In the genomic region with DNA sequence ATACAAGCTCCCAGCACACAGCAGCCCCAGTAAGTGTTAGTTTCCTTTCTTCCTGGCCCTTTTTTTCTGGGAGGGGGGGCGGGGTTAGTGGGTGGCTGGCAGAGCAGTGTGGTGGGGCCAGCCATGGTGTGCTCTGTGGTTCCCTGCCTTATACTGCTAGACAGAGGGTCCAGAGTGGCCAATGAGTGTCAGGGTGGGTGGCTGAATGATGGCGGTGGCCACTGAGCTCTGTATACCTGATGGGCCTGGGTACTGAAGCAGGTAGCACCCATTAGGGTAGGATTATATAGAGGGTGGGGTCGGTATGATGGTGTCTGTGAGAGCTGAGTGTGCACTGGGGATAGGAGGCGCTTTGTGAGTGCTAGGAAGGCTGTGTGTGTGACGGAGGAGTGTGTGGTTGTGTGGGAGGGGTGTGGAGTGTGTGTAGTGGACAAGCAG, we compare ENCODE assay signal across 9 cellular contexts. TPM values are rescaled to one million over a fixed set of nuclear protein-coding genes. Genes with fewer than 3 reads are reported as not detected.
DNase-seq lines count a peak whose midpoint lies in the region; ATAC-seq and TF ChIP-seq lines count a peak whose summit lies in the region.
"Had no signal": no experiment of that assay in that cellular context is flagged by ENCODE, and none has a peak within 500 bp of the region (broad histone marks: within the 10 kb centered on the region; RNA-seq: fewer than 3 reads in every experiment).

No MANE protein-coding gene starts in this region.

- peak overlapping the region; percentile 35 to 74; a peak in 2 of 5 replicates for H3K4me3 Mint-ChIP-seq in H9
- H3K4me3 Mint-ChIP-seq in central memory CD8-positive, alpha-beta T cell = no peak overlapping the region
- H3K4me3 Mint-ChIP-seq in naive thymus-derived CD4-positive, alpha-beta T cell = peak overlapping the region in 3 of 10 donors; percentile 51 to 63 (median 60)

- H3K18ac ChIP-seq in H9 (ENCODE audit: insufficient read length, low read depth, low read length) = no peak overlapping the region

- 100% methylated on average over 2 of the region's 5 CpGs for WGBS in H9 (ENCODE audit: extremely low coverage, insufficient read length, low lambda C conversion rate)

- peak overlapping the region; percentile 91 for H3K27ac ChIP-seq in A673 (ENCODE audit: low read depth, low read length, poor library complexity, severe bottlenecking)
- no peak overlapping the region for H3K27ac ChIP-seq in H9 (ENCODE audit: insufficient read length, low read depth, low read length)
- H3K27ac ChIP-seq in naive thymus-derived CD4-positive, alpha-beta T cell (ENCODE audit: low read depth, low read length) = peak overlapping the region; percentile 83

- no TSS peak for BruUV-seq in A673 (replicated peaks; lab: Mats Ljungman, UMichigan)

- no peak overlapping the region for H4K5ac ChIP-seq in H9 (ENCODE audit: insufficient read length, low read depth, low read length)

- peak; percentile 3 for ATAC-seq in central memory CD8-positive, alpha-beta T cell (replicated peaks; ENCODE audit: extremely low read depth, poor library complexity, severe bottlenecking)
- no peak for ATAC-seq in naive thymus-derived CD4-positive, alpha-beta T cell
- ATAC-seq in GM21381 (IDR thresholded peaks at IDR 0.05; ENCODE audit: unreplicated experiment) (no peak), GM19023 (IDR thresholded peaks at IDR 0.05; ENCODE audit: unreplicated experiment) (no peak)
- ATAC-seq: PC-3 had no signal

- H2AK5ac ChIP-seq in H9 (ENCODE audit: insufficient read length, low read length) = no peak overlapping the region

- H3K4ac ChIP-seq in H9 (ENCODE audit: low read depth, low read length) = no peak overlapping the region

- no peaks in the 10 kb centered on the region; a peak in 2 of 5 replicates for H3K9me3 Mint-ChIP-seq in H9
- no peaks in the 10 kb centered on the region for H3K9me3 Mint-ChIP-seq in central memory CD8-positive, alpha-beta T cell
- H3K9me3 Mint-ChIP-seq in naive thymus-derived CD4-positive, alpha-beta T cell = peaks cover 0 to 4% (median 0%) of the 10 kb centered on the region in 11 donors

- H3K23ac ChIP-seq in H9 (ENCODE audit: insufficient read length, low read depth, low read length) = no peak overlapping the region

- H3K27me3 ChIP-seq in A673 (replicated peaks; ENCODE audit: insufficient read depth, low read depth, low read length, poor library complexity) (no peaks in the 10 kb centered on the region), H9 (ENCODE audit: insufficient read depth, low read length) (no peaks in the 10 kb centered on the region)
- H3K27me3 ChIP-seq in naive thymus-derived CD4-positive, alpha-beta T cell (ENCODE audit: control insufficient read depth in 2 of 2, insufficient read depth in 2 of 2, low read length in 2 of 2) = no peaks in the 10 kb centered on the region

- no peak overlapping the region for H3K14ac ChIP-seq in H9 (ENCODE audit: insufficient read depth, low read length)

- H2BK20ac ChIP-seq in H9 (ENCODE audit: low read depth, low read length, poor library complexity, severe bottlenecking) = no peak overlapping the region

- no peak for TF ChIP-seq CTCF in A673 (conservative IDR thresholded peaks at IDR 0.05; ENCODE audit: low read depth, low read length)
- TF ChIP-seq CTCF in H9 (conservative IDR thresholded peaks at IDR 0.05) = no peak

- H3K79me1 ChIP-seq in H9 (ENCODE audit: insufficient read depth, low read depth, low read length, poor library complexity, severe bottlenecking) = peaks cover 11% of the 10 kb centered on the region

- H2BK5ac ChIP-seq in H9 (ENCODE audit: insufficient read length, low read length) = no peak overlapping the region

- POLR2A ChIA-PET in A673 (lab: Charles Lee; ENCODE audit: low non-redundant PET) = interaction anchor here (0.6 kb wide), 1 partner anchor 32 kb away, joined by 4 read pairs; no protein-coding TSS in a partner anchor
- POLR2A ChIA-PET in naive thymus-derived CD4-positive, alpha-beta T cell (lab: Charles Lee) = interaction anchor here (0.6 to 5.6 kb wide), 7 partner anchors 13 to 934 kb away, joined by 3 to 47 read pairs (median 4); a partner anchor contains a TSS

- no peak overlapping the region for H2BK120ac ChIP-seq in H9 (ENCODE audit: low read depth, low read length, poor library complexity, severe bottlenecking)

- H4K20me1 ChIP-seq in H9 (ENCODE audit: control insufficient read depth, insufficient read depth, insufficient read length) = peaks cover 3% of the 10 kb centered on the region

- H3K9ac ChIP-seq in H9 (ENCODE audit: extremely low read depth, insufficient read length, low read length) = peak overlapping the region; percentile 30

- CTCF ChIA-PET in A673 (lab: Charles Lee) = no interaction called here
- CTCF ChIA-PET in naive thymus-derived CD4-positive, alpha-beta T cell (lab: Charles Lee) = no interaction called here

- H3K36me3 ChIP-seq in A673 (ENCODE audit: insufficient read depth, low read length, poor library complexity, severe bottlenecking) = peaks cover 12% of the 10 kb centered on the region
- H3K36me3 ChIP-seq in naive thymus-derived CD4-positive, alpha-beta T cell (ENCODE audit: control insufficient read depth in 2 of 3, insufficient read depth in 3 of 3, low read length in 3 of 3) = peaks cover 0 to 18% (median 8%) of the 10 kb centered on the region in 3 experiments

- no peak overlapping the region for H2BK15ac ChIP-seq in H9 (ENCODE audit: low read depth, low read length)

- H2BK12ac ChIP-seq in H9 (ENCODE audit: insufficient read length, low read depth, low read length) = no peak overlapping the region

- no peak overlapping the region for H2AFZ ChIP-seq in H9 (ENCODE audit: low read length)

- peak overlapping the region; percentile 42 for H3K4me3 ChIP-seq in A673 (ENCODE audit: low read depth, low read length, poor library complexity, severe bottlenecking)
- peak overlapping the region; percentile 50 for H3K4me3 ChIP-seq in naive thymus-derived CD4-positive, alpha-beta T cell (ENCODE audit: low read length)

- no peak overlapping the region for H3K27ac Mint-ChIP-seq in H9
- no peak overlapping the region for H3K27ac Mint-ChIP-seq in central memory CD8-positive, alpha-beta T cell (ENCODE audit: low read depth)
- H3K27ac Mint-ChIP-seq in naive thymus-derived CD4-positive, alpha-beta T cell = no peak overlapping the region

- H4K91ac ChIP-seq in H9 (ENCODE audit: insufficient read length, low read depth, low read length) = no peak overlapping the region

- no peak overlapping the region for H3T11ph ChIP-seq in H9 (ENCODE audit: low read length)

- H3K23me2 ChIP-seq in H9 (ENCODE audit: insufficient read length, low read depth, low read length, poor library complexity, severe bottlenecking) = peaks cover 19% of the 10 kb centered on the region

- H3K9me3 ChIP-seq in A673 (ENCODE audit: low read depth, low read length, poor library complexity, severe bottlenecking) (no peaks in the 10 kb centered on the region), H9 (ENCODE audit: control insufficient read depth, low read depth, low read length) (no peaks in the 10 kb centered on the region)
- H3K9me3 ChIP-seq in naive thymus-derived CD4-positive, alpha-beta T cell (ENCODE audit: control insufficient read depth in 2 of 3, low read length in 3 of 3) = no peaks in the 10 kb centered on the region

- no peak overlapping the region for H4K8ac ChIP-seq in H9 (replicated peaks; ENCODE audit: insufficient read length, low read depth, low read length)

- peak overlapping the region; percentile 76 for H3K4me2 ChIP-seq in H9 (ENCODE audit: insufficient read depth, insufficient read length, low read length)

- H3K79me2 ChIP-seq in H9 (ENCODE audit: insufficient read depth, low read length) = peaks cover 3% of the 10 kb centered on the region; the same call in 1 of the 2 replicates

- intact Hi-C loops in A673 (cut with micrococcal nuclease; ENCODE audit: unreplicated experiment) = no loop called here
- intact Hi-C loops in naive thymus-derived CD4-positive, alpha-beta T cell (cut with micrococcal nuclease) = loop anchor here (1.0 to 10.0 kb wide), 17 partner anchors 13 to 1816 kb away; a partner anchor contains a TSS

- H3K56ac ChIP-seq in H9 (ENCODE audit: insufficient read length, low read depth, low read length) = no peak overlapping the region

- H3K4me1 ChIP-seq in A673 (ENCODE audit: insufficient read depth, low read length, poor library complexity, severe bottlenecking) (peaks cover 58% of the 10 kb centered on the region), H9 (ENCODE audit: insufficient read depth, low read length) (peaks cover 8% of the 10 kb centered on the region; the same call in 1 of the 2 replicates)
- peaks cover 42 to 45% of the 10 kb centered on the region in 2 donors for H3K4me1 ChIP-seq in naive thymus-derived CD4-positive, alpha-beta T cell (ENCODE audit: control insufficient read depth in 2 of 2, insufficient read depth in 2 of 2, low read length in 2 of 2)

- DNase-seq in A673 (ENCODE audit: low spot score) (no peak), H9 (no peak), NCI-H1092 (lab: John Stamatoyannopoulos, UW) (no peak), NCI-H1694 (lab: John Stamatoyannopoulos, UW) (no peak)
- no peak for DNase-seq in central memory CD8-positive, alpha-beta T cell (ENCODE audit: low spot score in 2 of 2)
- DNase-seq in naive thymus-derived CD4-positive, alpha-beta T cell = no peak
- DNase-seq: PC-3 had no signal

- peaks cover 40 to 49% of the 10 kb centered on the region in 2 experiments for H3K4me1 Mint-ChIP-seq in H9
- peaks cover 37% of the 10 kb centered on the region for H3K4me1 Mint-ChIP-seq in central memory CD8-positive, alpha-beta T cell
- H3K4me1 Mint-ChIP-seq in naive thymus-derived CD4-positive, alpha-beta T cell = peaks cover 26 to 48% (median 37%) of the 10 kb centered on the region in 7 donors

- peaks cover 10 to 13% (median 13%) of the 10 kb centered on the region in 3 experiments for H3K36me3 Mint-ChIP-seq in H9 (ENCODE audit: insufficient read depth in 1 of 3, low read depth in 3 of 3)
- peaks cover 12% of the 10 kb centered on the region for H3K36me3 Mint-ChIP-seq in central memory CD8-positive, alpha-beta T cell (ENCODE audit: insufficient read depth)
- H3K36me3 Mint-ChIP-seq in naive thymus-derived CD4-positive, alpha-beta T cell = peaks cover 0 to 4% (median 0%) of the 10 kb centered on the region in 5 donors

- H3K27me3 Mint-ChIP-seq in H9 (ENCODE audit: low read depth) = no peaks in the 10 kb centered on the region; the same call in 1 of the 2 replicates
- no peaks in the 10 kb centered on the region for H3K27me3 Mint-ChIP-seq in central memory CD8-positive, alpha-beta T cell
- no peaks in the 10 kb centered on the region for H3K27me3 Mint-ChIP-seq in naive thymus-derived CD4-positive, alpha-beta T cell

RNA-seq across cellular contexts. Expression of a gene that starts 13.8 kb away (rescaled TPM):
- total RNA-seq in A673 (2021) (75.8 and 80.3 TPM in 2 replicates), H9 (2021) (54.0 and 56.0 TPM in 2 replicates)
- 100 to 1,000 TPM in 3 of 5 experiments, 10 to 100 TPM in 2; 90.4 to 134 (median 102) TPM for total RNA-seq in naive thymus-derived CD4-positive, alpha-beta T cell
- polyA plus RNA-seq in naive thymus-derived CD4-positive, alpha-beta T cell = 1 to 10 TPM; 1.5 to 2.6 TPM

RNA-seq across cellular contexts. Expression of a gene that starts 19.1 kb away (rescaled TPM):
- total RNA-seq in A673 (2021) (2.5 and 3.6 TPM in 2 replicates), H9 (2021) (2.9 and 3.2 TPM in 2 replicates)
- under 1 TPM in 4 of 5 experiments, not detected in 1; 0.32 to 0.68 (median 0.38) TPM for total RNA-seq in naive thymus-derived CD4-positive, alpha-beta T cell
- polyA plus RNA-seq in naive thymus-derived CD4-positive, alpha-beta T cell = under 1 TPM; 0.48 to 0.61 TPM
- total RNA-seq: PC-3 had no signal

RNA-seq across cellular contexts. Expression of a gene that starts 19.6 kb away (rescaled TPM):
- total RNA-seq in A673 (2021) (151 and 166 TPM in 2 replicates), H9 (2021) (109 and 113 TPM in 2 replicates)
- 10 to 100 TPM; 11.7 to 36.9 (median 16.9) TPM for total RNA-seq in naive thymus-derived CD4-positive, alpha-beta T cell
- polyA plus RNA-seq in naive thymus-derived CD4-positive, alpha-beta T cell = 10 to 100 TPM; 52.6 to 73.4 TPM
- total RNA-seq: PC-3 had no signal

RNA-seq across cellular contexts. Expression of a gene that starts 27.9 kb away (rescaled TPM):
- total RNA-seq in A673 (2021) (149 and 164 TPM in 2 replicates), H9 (2021) (120 and 126 TPM in 2 replicates)
- total RNA-seq in naive thymus-derived CD4-positive, alpha-beta T cell = 100 to 1,000 TPM in 1 of 5 experiments, 10 to 100 TPM in 4; 42.5 to 105 (median 51.8) TPM
- polyA plus RNA-seq in naive thymus-derived CD4-positive, alpha-beta T cell = 10 to 100 TPM in 1 of 2 donors, 1 to 10 TPM in 1; 2.8 to 10.8 TPM

RNA-seq across cellular contexts. Expression of a gene that starts 30.3 kb away (rescaled TPM):
- total RNA-seq in A673 (2021) (4.9 and 5.7 TPM in 2 replicates), H9 (2021) (2.8 and 4.5 TPM in 2 replicates)
- total RNA-seq in naive thymus-derived CD4-positive, alpha-beta T cell = not detected
- polyA plus RNA-seq in naive thymus-derived CD4-positive, alpha-beta T cell = not detected
